ENCODE assay signal across 1 cellular context in the genomic region with DNA sequence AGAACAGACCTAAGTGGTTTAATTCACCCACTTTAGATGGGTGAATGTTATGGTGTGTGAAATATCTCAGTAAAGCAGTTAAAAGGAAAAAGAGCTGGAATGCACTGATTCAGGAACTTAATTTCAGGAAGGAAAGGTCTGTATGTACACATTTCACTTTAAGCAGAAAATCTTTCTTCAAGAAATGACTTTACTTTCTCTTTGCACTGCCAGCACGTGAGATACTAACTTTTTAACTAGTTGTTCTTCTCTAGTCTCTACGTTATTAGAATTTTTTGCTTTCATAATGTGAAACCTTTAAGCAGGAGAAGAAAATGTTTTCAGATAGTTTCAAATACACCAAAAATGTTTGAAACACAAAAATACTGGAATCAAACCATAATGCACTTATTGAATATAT.
TF ChIP-seq lines count a peak whose summit lies in the region.

No MANE protein-coding gene starts in this region.

TF ChIP-seq in K562, 482 proteins besides CTCF, POLR2A, EP300 and RAD21:
- TF ChIP-seq, protein P1, sequence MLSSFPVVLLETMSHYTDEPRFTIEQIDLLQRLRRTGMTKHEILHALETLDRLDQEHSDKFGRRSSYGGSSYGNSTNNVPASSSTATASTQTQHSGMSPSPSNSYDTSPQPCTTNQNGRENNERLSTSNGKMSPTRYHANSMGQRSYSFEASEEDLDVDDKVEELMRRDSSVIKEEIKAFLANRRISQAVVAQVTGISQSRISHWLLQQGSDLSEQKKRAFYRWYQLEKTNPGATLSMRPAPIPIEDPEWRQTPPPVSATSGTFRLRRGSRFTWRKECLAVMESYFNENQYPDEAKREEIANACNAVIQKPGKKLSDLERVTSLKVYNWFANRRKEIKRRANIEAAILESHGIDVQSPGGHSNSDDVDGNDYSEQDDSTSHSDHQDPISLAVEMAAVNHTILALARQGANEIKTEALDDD (IDR thresholded peaks at IDR 0.05), result peak; percentile 70
- no peak for TF ChIP-seq HEY1 (CRISPR knock-in tag; IDR thresholded peaks at IDR 0.05; ENCODE audit: borderline replicate concordance)
